22 cellular contexts compared by ENCODE assay signal in the genomic region with DNA sequence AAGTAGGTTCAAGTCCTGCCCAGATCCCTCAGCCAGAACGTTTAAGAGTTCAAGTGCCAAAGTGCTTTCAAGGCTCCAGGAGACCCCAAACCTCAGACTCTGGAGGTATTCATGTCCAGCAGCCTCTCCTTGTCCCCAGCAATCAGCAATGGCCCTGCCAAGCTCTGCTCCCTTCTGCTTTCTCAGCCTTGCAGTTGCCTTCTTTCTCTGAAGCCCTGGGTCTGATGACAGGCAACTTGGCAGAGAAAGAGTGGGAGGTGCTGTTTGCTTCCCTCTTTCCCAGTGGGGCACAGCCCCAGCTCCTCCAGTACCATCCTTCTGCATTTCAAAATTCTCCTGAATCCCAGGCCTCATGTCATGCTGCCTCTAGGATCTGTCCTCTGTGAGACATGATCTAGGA. TPM values are rescaled to one million over a fixed set of nuclear protein-coding genes. Genes with fewer than 3 reads are reported as not detected.
DNase-seq lines count a peak whose midpoint lies in the region; ATAC-seq and TF ChIP-seq lines count a peak whose summit lies in the region.
"Had no signal": no experiment of that assay in that cellular context is flagged by ENCODE, and none has a peak within 500 bp of the region (broad histone marks: within the 10 kb centered on the region; RNA-seq: fewer than 3 reads in every experiment).

No MANE protein-coding gene starts in this region.

- H3K27ac ChIP-seq in Karpas-422 (ENCODE audit: low read length) (no peak overlapping the region), dorsolateral prefrontal cortex (peak overlapping the region in 41 of 59 donors; percentile 5 to 91 (median 62)), smooth muscle cell (ENCODE audit: low read depth) (no peak overlapping the region)
- no peak overlapping the region for H3K27ac ChIP-seq in CD4-positive, alpha-beta T cell (ENCODE audit: low read depth, low read length)
- H3K27ac ChIP-seq: C4-2B, HL-60, Peyer's patch, SJSA1 had no signal

- no peaks in the 10 kb centered on the region for H3K27me3 ChIP-seq in Karpas-422 (ENCODE audit: low read length)
- H3K27me3 ChIP-seq in dorsolateral prefrontal cortex: peaks cover 0 to 4% (median 0%) of the 10 kb centered on the region in 45 donors
- no peaks in the 10 kb centered on the region for H3K27me3 ChIP-seq in CD4-positive, alpha-beta T cell (ENCODE audit: control insufficient read depth, insufficient read depth, low read length)
- peaks cover 17% of the 10 kb centered on the region for H3K27me3 ChIP-seq in smooth muscle cell (ENCODE audit: low read depth)
- H3K27me3 ChIP-seq: Peyer's patch had no signal

- H3K4me1 ChIP-seq in Karpas-422 (ENCODE audit: low read length) (peaks cover 53% of the 10 kb centered on the region), smooth muscle cell (ENCODE audit: low read depth) (no peaks in the 10 kb centered on the region)
- H3K4me1 ChIP-seq: Peyer's patch, SJSA1 had no signal

- H3K4me3 Mint-ChIP-seq in stimulated activated effector memory CD8-positive, alpha-beta T cell treated with anti-CD3 and anti-CD28 coated beads, Interleukin-12 subunit alpha, Interleukin-12 subunit beta, amount 100 ng/mL, for 72 hours: no peak overlapping the region
- H3K4me3 Mint-ChIP-seq in activated T-cell treated with anti-CD3 and anti-CD28 coated beads, Interleukin-2, amount 50 U/mL, for 4 hours: no peak overlapping the region
- no peak overlapping the region for H3K4me3 Mint-ChIP-seq in CD4-positive, alpha-beta T cell
- H3K4me3 Mint-ChIP-seq: HFFc6 had no signal

- no peaks in the 10 kb centered on the region for H3K9me2 ChIP-seq in Karpas-422 (replicated peaks; ENCODE audit: insufficient read depth, low read length)

- H3K27me3 Mint-ChIP-seq in activated T-cell treated with anti-CD3 and anti-CD28 coated beads, Interleukin-2, amount 50 U/mL, for 4 hours (ENCODE audit: low read depth): peaks cover 5% of the 10 kb centered on the region
- peaks cover 21% of the 10 kb centered on the region for H3K27me3 Mint-ChIP-seq in CD4-positive, alpha-beta T cell

- intact Hi-C loops in dorsolateral prefrontal cortex (cut with DNase I): no loop called here
- intact Hi-C loops in CD4-positive, alpha-beta T cell (cut with DNase I, micrococcal nuclease): no loop called here

- H3K9me3 ChIP-seq in Karpas-422 (ENCODE audit: low read length): no peaks in the 10 kb centered on the region
- H3K9me3 ChIP-seq in CD4-positive, alpha-beta T cell (ENCODE audit: control insufficient read depth, low read length): no peaks in the 10 kb centered on the region
- no peaks in the 10 kb centered on the region for H3K9me3 ChIP-seq in smooth muscle cell (replicated peaks; ENCODE audit: low read depth)
- H3K9me3 ChIP-seq: Peyer's patch, SJSA1 had no signal

- no peaks in the 10 kb centered on the region for H3K36me3 ChIP-seq in Karpas-422 (ENCODE audit: insufficient read depth, low read length)
- no peaks in the 10 kb centered on the region for H3K36me3 ChIP-seq in smooth muscle cell (ENCODE audit: low read depth)
- H3K36me3 ChIP-seq: Peyer's patch, SJSA1 had no signal

- peak overlapping the region; percentile 4 for H3K27ac Mint-ChIP-seq in stimulated activated effector memory CD8-positive, alpha-beta T cell treated with anti-CD3 and anti-CD28 coated beads, Interleukin-12 subunit alpha, Interleukin-12 subunit beta, amount 100 ng/mL, for 72 hours
- no peak overlapping the region for H3K27ac Mint-ChIP-seq in CD4-positive, alpha-beta T cell
- H3K27ac Mint-ChIP-seq: HFFc6 had no signal

- POLR2A ChIA-PET in CD4-positive, alpha-beta T cell (lab: Charles Lee): no interaction called here

- no peaks in the 10 kb centered on the region for H3F3A ChIP-seq in smooth muscle cell (ENCODE audit: low read depth)

- H3K36me3 Mint-ChIP-seq in stimulated activated effector memory CD8-positive, alpha-beta T cell treated with anti-CD3 and anti-CD28 coated beads, Interleukin-12 subunit alpha, Interleukin-12 subunit beta, amount 100 ng/mL, for 72 hours: no peaks in the 10 kb centered on the region
- no peaks in the 10 kb centered on the region for H3K36me3 Mint-ChIP-seq in activated T-cell treated with anti-CD3 and anti-CD28 coated beads, Interleukin-2, amount 50 U/mL, for 4 hours (ENCODE audit: insufficient read depth)
- H3K36me3 Mint-ChIP-seq in CD4-positive, alpha-beta T cell (ENCODE audit: low read depth): no peaks in the 10 kb centered on the region

- no peaks in the 10 kb centered on the region; the same call in 1 of the 2 replicates for H4K20me1 ChIP-seq in Karpas-422 (ENCODE audit: insufficient read depth, low read depth, low read length)
- H4K20me1 ChIP-seq in smooth muscle cell (ENCODE audit: low read depth): no peaks in the 10 kb centered on the region

- peaks cover 8% of the 10 kb centered on the region for H3K4me1 Mint-ChIP-seq in stimulated activated effector memory CD8-positive, alpha-beta T cell treated with anti-CD3 and anti-CD28 coated beads, Interleukin-12 subunit alpha, Interleukin-12 subunit beta, amount 100 ng/mL, for 72 hours
- no peaks in the 10 kb centered on the region for H3K4me1 Mint-ChIP-seq in activated T-cell treated with anti-CD3 and anti-CD28 coated beads, Interleukin-2, amount 50 U/mL, for 4 hours (ENCODE audit: low read depth)
- no peaks in the 10 kb centered on the region for H3K4me1 Mint-ChIP-seq in CD4-positive, alpha-beta T cell (ENCODE audit: low read depth)

- H3K4me3 ChIP-seq in Karpas-422 (ENCODE audit: low read length) (no peak overlapping the region), dorsolateral prefrontal cortex (no peak overlapping the region), smooth muscle cell (no peak overlapping the region)
- H3K4me3 ChIP-seq: Peyer's patch, SJSA1 had no signal

- H3K9ac ChIP-seq in Karpas-422 (ENCODE audit: low read length): no peak overlapping the region
- no peak overlapping the region for H3K9ac ChIP-seq in smooth muscle cell (ENCODE audit: low read depth)

- DNase-seq in Karpas-422 (no peak), dorsolateral prefrontal cortex (peak in 3 of 10 donors; percentile 52 to 61 (median 61)), occipital lobe (lab: John Stamatoyannopoulos, UW) (peak; percentile 59), NCI-H82 treated with DMSO at 0.1 percent for 48 hours (lab: John Stamatoyannopoulos, UW; ENCODE audit: unreplicated experiment) (no peak), smooth muscle cell (lab: John Stamatoyannopoulos, UW; ENCODE audit: unreplicated experiment) (no peak)
- no peak for DNase-seq in stimulated activated effector memory CD8-positive, alpha-beta T cell treated with anti-CD3 and anti-CD28 coated beads, Interleukin-12 subunit alpha, Interleukin-12 subunit beta, amount 100 ng/mL, for 72 hours (ENCODE audit: low spot score in 2 of 2)
- DNase-seq in activated T-cell treated with anti-CD3 and anti-CD28 coated beads, Interleukin-2, amount 50 U/mL, for 4 hours: no peak
- DNase-seq in CD4-positive, alpha-beta T cell: no peak
- DNase-seq: EL, HFFc6, KG1, NCI-H1092 treated with DMSO at 0.1 percent for 48 hours, NCI-H1436 treated with DMSO at 0.1 percent for 48 hours, NCI-H2029 treated with DMSO at 0.1 percent for 48 hours, NCI-H226, NCI-H510A treated with DMSO at 0.1 percent for 48 hours, NCI-H774, Peyer's patch had no signal

- H3K4me2 ChIP-seq in Karpas-422 (ENCODE audit: low read depth, low read length, poor library complexity, severe bottlenecking) (peak overlapping the region; percentile 36), smooth muscle cell (no peak overlapping the region)

- H3K9me3 Mint-ChIP-seq in stimulated activated effector memory CD8-positive, alpha-beta T cell treated with anti-CD3 and anti-CD28 coated beads, Interleukin-12 subunit alpha, Interleukin-12 subunit beta, amount 100 ng/mL, for 72 hours: no peaks in the 10 kb centered on the region
- H3K9me3 Mint-ChIP-seq in activated T-cell treated with anti-CD3 and anti-CD28 coated beads, Interleukin-2, amount 50 U/mL, for 4 hours: no peaks in the 10 kb centered on the region
- no peaks in the 10 kb centered on the region for H3K9me3 Mint-ChIP-seq in CD4-positive, alpha-beta T cell
- H3K9me3 Mint-ChIP-seq: HFFc6 had no signal

- 47% methylated on average over 1 of the region's 1 CpG for WGBS in smooth muscle cell (ENCODE audit: low lambda C conversion rate)

- no peak for ATAC-seq in stimulated activated effector memory CD8-positive, alpha-beta T cell treated with anti-CD3 and anti-CD28 coated beads, Interleukin-12 subunit alpha, Interleukin-12 subunit beta, amount 100 ng/mL, for 72 hours
- no peak for ATAC-seq in activated T-cell treated with anti-CD3 and anti-CD28 coated beads, Interleukin-2, amount 50 U/mL, for 4 hours
- no peak for ATAC-seq in CD4-positive, alpha-beta T cell (ENCODE audit: poor library complexity)

- TF ChIP-seq CTCF in dorsolateral prefrontal cortex (IDR thresholded peaks at IDR 0.05 in 54 of 56, conservative IDR thresholded peaks at IDR 0.05 in 2 of 56; ENCODE audit: low read depth in 1 of 56, partially characterized antibody in 56 of 56) (no peak), smooth muscle cell (IDR thresholded peaks at IDR 0.05; ENCODE audit: borderline replicate concordance, insufficient read depth, poor library complexity, severe bottlenecking) (no peak)
- TF ChIP-seq CTCF in CD4-positive, alpha-beta T cell (IDR thresholded peaks at IDR 0.05): no peak

- H2AFZ ChIP-seq in Karpas-422 (ENCODE audit: low read length) (no peak overlapping the region), smooth muscle cell (ENCODE audit: low read depth) (no peak overlapping the region)

- H3K79me2 ChIP-seq in Karpas-422 (ENCODE audit: low read length): no peaks in the 10 kb centered on the region
- H3K79me2 ChIP-seq in smooth muscle cell (ENCODE audit: low read depth): no peaks in the 10 kb centered on the region

- CTCF ChIA-PET in CD4-positive, alpha-beta T cell (lab: Charles Lee): no interaction called here

RNA-seq across cellular contexts. Expression of gene ATP2B2, which starts 40.2 kb away (rescaled TPM):
- total RNA-seq in Karpas-422 (2014; rRNA removed; shearing (Covaris generic); ENCODE audit: low replicate concordance): 0.11 and 0.22 TPM in 2 replicates
- total RNA-seq in dorsolateral prefrontal cortex (100 to 1,000 TPM in 119 of 120 experiments, 10 to 100 TPM in 1; 87.6 to 447 (median 301) TPM), occipital lobe (79.5 TPM), smooth muscle cell (not detected in 2 replicates)
- under 1 TPM in 1 of 3 donors, not detected in 2; 0.05 TPM for total RNA-seq in activated T-cell treated with anti-CD3 and anti-CD28 coated beads, Interleukin-2, amount 50 U/mL, for 4 hours
- not detected for total RNA-seq in CD4-positive, alpha-beta T cell
- not detected in 2 replicates for polyA plus RNA-seq in smooth muscle cell
- total RNA-seq: HFFc6, HT-29, Peyer's patch, SJSA1 had no signal

Comparison
In these comparisons a context has a peak if more than half of its experiments do, and no peak if none do; other contexts are left out.
1. H3K27ac ChIP-seq: peak in dorsolateral prefrontal cortex (41 of 59); none in Karpas-422 (single experiment), CD4-positive, alpha-beta T cell (single experiment) and smooth muscle cell (single experiment).
2. RNA of gene ATP2B2, which starts 40.2 kb away (total RNA-seq): 87.6 to 447 TPM in dorsolateral prefrontal cortex and 79.5 TPM in occipital lobe (single experiment); 0.11 to 0.22 TPM in Karpas-422, 0.05 TPM in activated T-cell treated with anti-CD3 and anti-CD28 coated beads, Interleukin-2, amount 50 U/mL, for 4 hours, not detected in CD4-positive, alpha-beta T cell and not detected in smooth muscle cell; every median in the first group is over 10 times any median in the second.